11 cellular contexts compared by ENCODE assay signal in genomic region chr1:204319462-204319861, GRCh38. TPM values are rescaled to one million over a fixed set of nuclear protein-coding genes. Genes with fewer than 3 reads are reported as not detected.
DNase-seq lines count a peak whose midpoint lies in the region; ATAC-seq and TF ChIP-seq lines count a peak whose summit lies in the region.
"Had no signal": no experiment of that assay in that cellular context is flagged by ENCODE, and none has a peak within 500 bp of the region (broad histone marks: within the 10 kb centered on the region; RNA-seq: fewer than 3 reads in every experiment).

No MANE protein-coding gene starts in this region.

- peak; percentile 67 for DNase-seq in GM03348 (ENCODE audit: low spot score)
- DNase-seq in RWPE2 (ENCODE audit: low spot score), result peak; percentile 89
- peak; percentile 75 to 90 for DNase-seq in fibroblast of lung (ENCODE audit: low read depth in 2 of 2)
- DNase-seq in renal cortical epithelial cell (ENCODE audit: low read depth), result peak; percentile 93
- DNase-seq in suprapubic skin (ENCODE audit: low spot score in 2 of 2), result no peak
- DNase-seq in NCI-H2081 (lab: John Stamatoyannopoulos, UW), result no peak
- DNase-seq in NCI-H1105 (lab: John Stamatoyannopoulos, UW), result no peak
- DNase-seq in Ammon's horn (ENCODE audit: low spot score), result no peak
- DNase-seq: activated CD4-positive, alpha-beta T cell treated with anti-CD3 and anti-CD28 coated beads, Interleukin-2, amount 50 U/mL, for 1 hour had no signal

- no peaks in the 10 kb centered on the region for H4K20me1 ChIP-seq in fibroblast of lung (ENCODE audit: control insufficient read depth, extremely low read depth, insufficient read depth, low read length)

- H3K27me3 ChIP-seq in RWPE2 (ENCODE audit: insufficient read depth, poor library complexity, severe bottlenecking) (no peaks in the 10 kb centered on the region), fibroblast of lung (ENCODE audit: control insufficient read depth, insufficient read depth, low read length) (no peaks in the 10 kb centered on the region), suprapubic skin (no peaks in the 10 kb centered on the region)

- no peaks in the 10 kb centered on the region for H3K79me2 ChIP-seq in fibroblast of lung (ENCODE audit: control insufficient read depth, insufficient read depth, low read length)

- no peak for TF ChIP-seq CTCF in RWPE2 (IDR thresholded peaks at IDR 0.05; ENCODE audit: poor library complexity, severe bottlenecking)
- TF ChIP-seq CTCF in fibroblast of lung (conservative IDR thresholded peaks at IDR 0.05 in 1 of 2, IDR thresholded peaks at IDR 0.05 in 1 of 2; ENCODE audit: low read depth in 1 of 2, low read length in 2 of 2), result no peak
- no peak for TF ChIP-seq CTCF in suprapubic skin (IDR thresholded peaks at IDR 0.05)

- no peak for TF ChIP-seq EP300 in suprapubic skin (IDR thresholded peaks at IDR 0.05)

- H3K9ac ChIP-seq in fibroblast of lung (ENCODE audit: insufficient read depth, low read length), result no peak overlapping the region

- H3K36me3 ChIP-seq in RWPE2 (ENCODE audit: low read depth) (no peaks in the 10 kb centered on the region), fibroblast of lung (ENCODE audit: control insufficient read depth, insufficient read depth, low read length) (no peaks in the 10 kb centered on the region), suprapubic skin (no peaks in the 10 kb centered on the region)
- H3K36me3 ChIP-seq: prostate gland had no signal

- WGBS in suprapubic skin, result 77% methylated on average over 6 of the region's 6 CpGs

- peak; percentile 90 for ATAC-seq in RWPE2 (ENCODE audit: low read depth)

- H2AFZ ChIP-seq in fibroblast of lung (ENCODE audit: low read length), result no peak overlapping the region

- TF ChIP-seq POLR2A in suprapubic skin (IDR thresholded peaks at IDR 0.05), result no peak

- H3K27ac ChIP-seq in RWPE2 (ENCODE audit: poor library complexity, severe bottlenecking) (peak overlapping the region; percentile 56), fibroblast of lung (ENCODE audit: insufficient read depth, low read length) (peak overlapping the region; percentile 64), suprapubic skin (no peak overlapping the region)

- peak overlapping the region; percentile 11 for H3K4me2 ChIP-seq in fibroblast of lung (ENCODE audit: extremely low read depth, insufficient read depth, low read length)

- no peak overlapping the region for H3K4me3 ChIP-seq in RWPE2 (ENCODE audit: severe bottlenecking)
- H3K4me3 ChIP-seq in fibroblast of lung (replicated peaks in 1 of 4; ENCODE audit: control extremely low read depth in 1 of 4, insufficient read depth in 1 of 4, low read depth in 3 of 4, low read length in 4 of 4), result no peak overlapping the region
- H3K4me3 ChIP-seq in suprapubic skin, result no peak overlapping the region
- H3K4me3 ChIP-seq: prostate gland had no signal

- H3K4me1 ChIP-seq in RWPE2 (ENCODE audit: insufficient read depth, poor library complexity, severe bottlenecking) (peaks cover 35% of the 10 kb centered on the region), fibroblast of lung (ENCODE audit: control insufficient read depth, extremely low read depth, insufficient read depth, low read length) (peaks cover 42% of the 10 kb centered on the region), suprapubic skin (peaks cover 26% of the 10 kb centered on the region)
- H3K4me1 ChIP-seq: prostate gland had no signal

- no peaks in the 10 kb centered on the region for H3K9me3 ChIP-seq in RWPE2 (ENCODE audit: severe bottlenecking)
- no peaks in the 10 kb centered on the region for H3K9me3 ChIP-seq in fibroblast of lung (ENCODE audit: control insufficient read depth, insufficient read depth, low read depth, low read length)
- H3K9me3 ChIP-seq in suprapubic skin, result no peaks in the 10 kb centered on the region
- H3K9me3 ChIP-seq: prostate gland had no signal

RNA-seq across cellular contexts. Expression of gene PLEKHA6, which starts 40.3 kb away (rescaled TPM):
- total RNA-seq in fibroblast of lung (1.5 and 3.8 TPM in 2 replicates), renal cortical epithelial cell (16.7 and 26.8 TPM in 2 replicates), suprapubic skin (10 to 100 TPM in 3 of 4 donors, 1 to 10 TPM in 1; 3.7 to 15.4 (median 12.8) TPM)
- polyA plus RNA-seq in fibroblast of lung, result 1.6 and 4.3 TPM in 2 replicates
- 2.8 and 6.7 TPM in 2 replicates for polyA plus RNA-seq in fibroblast of lung (2012)
- polyA minus RNA-seq in fibroblast of lung (ENCODE audit: low replicate concordance), result 4.9 and 14.1 TPM in 2 replicates
- total RNA-seq: OCI-LY7 had no signal

Comparison
In these comparisons a context has a peak if more than half of its experiments do, and no peak if none do; other contexts are left out.
1. DNase-seq: peak in GM03348 (single experiment), RWPE2 (single experiment), fibroblast of lung (2 of 2) and renal cortical epithelial cell (single experiment); none in suprapubic skin (0 of 2), NCI-H2081 (0 of 2), NCI-H1105 (single experiment) and Ammon's horn (single experiment).